ENCODE assay signal across 22 cellular contexts in the genomic region with DNA sequence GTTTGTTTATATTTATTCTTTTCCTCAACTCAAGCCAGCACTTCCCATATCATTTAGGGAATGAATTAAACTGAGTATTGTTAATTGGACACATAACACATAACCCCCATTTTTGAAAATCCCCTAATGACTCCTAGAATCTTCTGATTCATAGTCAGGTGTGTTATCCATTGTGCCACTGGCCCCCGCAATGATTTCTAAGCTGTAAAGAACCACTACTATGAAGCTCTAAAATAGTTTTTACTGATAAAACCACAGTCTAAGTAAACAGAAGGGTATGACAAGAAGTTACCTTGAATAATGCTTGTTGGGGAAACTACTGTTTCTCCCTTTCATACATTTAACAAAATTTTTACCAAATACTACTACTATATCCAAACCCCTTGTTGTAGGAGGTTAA. TPM values are rescaled to one million over a fixed set of nuclear protein-coding genes. Genes with fewer than 3 reads are reported as not detected.
DNase-seq lines count a peak whose midpoint lies in the region; ATAC-seq and TF ChIP-seq lines count a peak whose summit lies in the region.
"Had no signal": no experiment of that assay in that cellular context is flagged by ENCODE, and none has a peak within 500 bp of the region (broad histone marks: within the 10 kb centered on the region; RNA-seq: fewer than 3 reads in every experiment).

No MANE protein-coding gene starts in this region.

- H3K4me1 ChIP-seq in gastrocnemius medialis: no peaks in the 10 kb centered on the region
- H3K4me1 ChIP-seq: BE2C, BLaER1 had no signal

- no peaks in the 10 kb centered on the region for H3K9me3 ChIP-seq in gastrocnemius medialis
- H3K9me3 ChIP-seq: BE2C, Caco-2 had no signal

- no peak overlapping the region for H3K4me3 ChIP-seq in gastrocnemius medialis
- H3K4me3 ChIP-seq: BLaER1, GM12878 had no signal

- no peak for ATAC-seq in gastrocnemius medialis
- ATAC-seq: GM12878 had no signal

- H3K27me3 ChIP-seq in gastrocnemius medialis: no peaks in the 10 kb centered on the region
- H3K27me3 ChIP-seq: BE2C, BLaER1 had no signal

- intact Hi-C loops in gastrocnemius medialis (cut with DNase I; ENCODE audit: low total_unique reads): no loop called here

- H3K27ac ChIP-seq in gastrocnemius medialis: no peak overlapping the region
- H3K27ac ChIP-seq: 22Rv1, BLaER1 had no signal

- no peak for TF ChIP-seq CTCF in gastrocnemius medialis (IDR thresholded peaks at IDR 0.05 in 4 of 5, conservative IDR thresholded peaks at IDR 0.05 in 1 of 5)

- TF ChIP-seq POLR2A in gastrocnemius medialis (IDR thresholded peaks at IDR 0.05): no peak

- in situ Hi-C loops in gastrocnemius medialis (cut with MboI; ENCODE audit: low sequenced_read_pairs in 4 of 4): no loop called here

- H3K36me3 ChIP-seq in gastrocnemius medialis: peaks cover 0 to 15% of the 10 kb centered on the region in 2 donors

- DNase-seq in A172 (ENCODE audit: low spot score) (peak; percentile 21), M059J (ENCODE audit: low read depth) (peak; percentile 23), renal cortical epithelial cell (ENCODE audit: low read depth) (peak; percentile 29), gastrocnemius medialis (no peak), NCI-H2081 (lab: John Stamatoyannopoulos, UW) (no peak)
- DNase-seq: ACHN; BE2C; C1 segment of cervical spinal cord; Caco-2; Calu3; CD4-positive, alpha-beta memory T cell; CD4-positive, CD25-positive, alpha-beta regulatory T cell; DMS153; DMS53; DMS79; DND-41; EL; GDM1 had no signal

RNA-seq across cellular contexts. Expression of a gene that starts 22.3 kb away (rescaled TPM):
- total RNA-seq in A172 (2014; rRNA removed; shearing (Covaris generic)): 10.7 and 24.9 TPM in 2 replicates
- total RNA-seq in M059J (2014; rRNA removed; shearing (Covaris generic)): 44.5 and 57.6 TPM in 2 replicates
- total RNA-seq in renal cortical epithelial cell (18.7 and 28.3 TPM in 2 replicates), gastrocnemius medialis (1 to 10 TPM in 1 of 4 donors, not detected in 3; 1.0 TPM)
- total RNA-seq: CD4-positive, alpha-beta memory T cell; CD4-positive, CD25-positive, alpha-beta regulatory T cell; G401 had no signal

Comparison
In these comparisons a context has a peak if more than half of its experiments do, and no peak if none do; other contexts are left out.
1. DNase-seq: peak in A172 (single experiment), M059J (single experiment) and renal cortical epithelial cell (single experiment); none in gastrocnemius medialis (0 of 2) and NCI-H2081 (0 of 2).